Comparison of ENCODE assay signal across 7 cellular contexts in genomic region chr11:64915366-64915887, GRCh38. TPM values are rescaled to one million over a fixed set of nuclear protein-coding genes. Genes with fewer than 3 reads are reported as not detected.
DNase-seq lines count a peak whose midpoint lies in the region; ATAC-seq and TF ChIP-seq lines count a peak whose summit lies in the region.

No MANE protein-coding gene starts in this region.

- H2BK5ac ChIP-seq in H9 (ENCODE audit: insufficient read length, low read length) = no peak overlapping the region

- no peak overlapping the region for H2BK20ac ChIP-seq in H9 (ENCODE audit: low read depth, low read length, poor library complexity, severe bottlenecking)

- H2BK12ac ChIP-seq in H9 (ENCODE audit: insufficient read length, low read depth, low read length) = no peak overlapping the region

- no CpG with 5 or more reads among the region's 7 CpGs for WGBS in H9 (ENCODE audit: extremely low coverage, insufficient read length, low lambda C conversion rate)
- 79% methylated on average over 7 of the region's 7 CpGs for WGBS in esophagus muscularis mucosa

- no peak overlapping the region for H4K91ac ChIP-seq in H9 (ENCODE audit: insufficient read length, low read depth, low read length)

- no peak overlapping the region for H3K4me2 ChIP-seq in H9 (ENCODE audit: insufficient read depth, insufficient read length, low read length)

- H4K8ac ChIP-seq in H9 (replicated peaks; ENCODE audit: insufficient read length, low read depth, low read length) = no peak overlapping the region

- TF ChIP-seq EP300 in esophagus muscularis mucosa (IDR thresholded peaks at IDR 0.05) = no peak

- H3K27me3 ChIP-seq in H9 (ENCODE audit: insufficient read depth, low read length) (no peaks in the 10 kb centered on the region), esophagus muscularis mucosa (no peaks in the 10 kb centered on the region)

- H3K79me2 ChIP-seq in H9 (ENCODE audit: insufficient read depth, low read length) = no peaks in the 10 kb centered on the region

- no peak overlapping the region for H2BK15ac ChIP-seq in H9 (ENCODE audit: low read depth, low read length)

- no peak overlapping the region for H3K9ac ChIP-seq in H9 (ENCODE audit: extremely low read depth, insufficient read length, low read length)

- peaks cover 18 to 22% of the 10 kb centered on the region in 2 experiments for H3K4me1 Mint-ChIP-seq in H9

- H3T11ph ChIP-seq in H9 (ENCODE audit: low read length) = no peak overlapping the region

- no peak overlapping the region for H2AK5ac ChIP-seq in H9 (ENCODE audit: insufficient read length, low read length)

- CTCF ChIA-PET in RWPE1 (lab: Yijun Ruan, JAX) = interaction anchor here (0.6 to 1.2 kb wide), 2 partner anchors 98 to 1013 kb away, joined by 3 to 5 read pairs; partner anchors contain the start of gene ARL2

- H3K9me3 Mint-ChIP-seq in H9 = no peaks in the 10 kb centered on the region

- H4K5ac ChIP-seq in H9 (ENCODE audit: insufficient read length, low read depth, low read length) = no peak overlapping the region

- H2BK120ac ChIP-seq in H9 (ENCODE audit: low read depth, low read length, poor library complexity, severe bottlenecking) = no peak overlapping the region

- DNase-seq in H9 (no peak), RWPE1 (ENCODE audit: low spot score) (no peak), esophagus muscularis mucosa (ENCODE audit: extremely low spot score) (no peak), GM13977 (ENCODE audit: low spot score) (no peak)

- H3K4me3 Mint-ChIP-seq in H9 = peak overlapping the region; percentile 84 to 90

- H3K27ac ChIP-seq in H9 (ENCODE audit: insufficient read length, low read depth, low read length) = no peak overlapping the region
- H3K27ac ChIP-seq in RWPE1 = peak overlapping the region; percentile 82
- H3K27ac ChIP-seq in esophagus muscularis mucosa (replicated peaks in 1 of 4) = peak overlapping the region in 2 of 4 donors; percentile 86 to 88
- H3K27ac ChIP-seq in skin epidermis = peak overlapping the region in 17 of 21 experiments; percentile 76 to 95 (median 88)

- H3K23me2 ChIP-seq in H9 (ENCODE audit: insufficient read length, low read depth, low read length, poor library complexity, severe bottlenecking) = peaks cover 10% of the 10 kb centered on the region

- TF ChIP-seq POLR2A in esophagus muscularis mucosa (IDR thresholded peaks at IDR 0.05; ENCODE audit: low read depth) = no peak

- TF ChIP-seq CTCF in H9 (conservative IDR thresholded peaks at IDR 0.05) = no peak
- TF ChIP-seq CTCF in RWPE1 (conservative IDR thresholded peaks at IDR 0.05; ENCODE audit: low read depth) = no peak
- TF ChIP-seq CTCF in esophagus muscularis mucosa (IDR thresholded peaks at IDR 0.05) = no peak
- no peak for TF ChIP-seq CTCF in GM13977 (IDR thresholded peaks at IDR 0.05; ENCODE audit: extremely low read depth, insufficient read depth, missing control alignments)

- intact Hi-C loops in esophagus muscularis mucosa (cut with DNase I) = loop anchor here (5.0 kb wide), 1 partner anchor 112 kb away; the partner anchor contains the start of gene SNX15

- H3K56ac ChIP-seq in H9 (ENCODE audit: insufficient read length, low read depth, low read length) = no peak overlapping the region

- H3K27ac Mint-ChIP-seq in H9 = peak overlapping the region in 1 of 3 experiments; percentile 91; a peak in 1 of 7 replicates

- no peak overlapping the region for H2AFZ ChIP-seq in H9 (ENCODE audit: low read length)

- peaks cover 8 to 27% (median 17%) of the 10 kb centered on the region in 3 experiments; a peak in 6 of 7 replicates for H3K36me3 Mint-ChIP-seq in H9 (ENCODE audit: insufficient read depth in 1 of 3, low read depth in 3 of 3)

- H3K18ac ChIP-seq in H9 (ENCODE audit: insufficient read length, low read depth, low read length) = no peak overlapping the region

- H3K14ac ChIP-seq in H9 (ENCODE audit: insufficient read depth, low read length) = no peak overlapping the region

- H3K23ac ChIP-seq in H9 (ENCODE audit: insufficient read length, low read depth, low read length) = no peak overlapping the region

- H3K79me1 ChIP-seq in H9 (ENCODE audit: insufficient read depth, low read depth, low read length, poor library complexity, severe bottlenecking) = no peaks in the 10 kb centered on the region

- H3K36me3 ChIP-seq in esophagus muscularis mucosa = peaks cover 28 to 45% (median 40%) of the 10 kb centered on the region in 4 donors

- in situ Hi-C loops in GM13977 (cut with MboI; ENCODE audit: low pct_unique_long_range_greater_than_20kb, low sequenced_read_pairs, unreplicated experiment) = no loop called here

- POLR2A ChIA-PET in RWPE1 (lab: Yijun Ruan, JAX; ENCODE audit: low non-redundant PET) = interaction anchor here (0.6 kb wide), 1 partner anchor 58 kb away, joined by 5 read pairs; no protein-coding TSS in a partner anchor

- H3K4me3 ChIP-seq in esophagus muscularis mucosa (peak overlapping the region; percentile 75 to 98 (median 92)), skin epidermis (peak overlapping the region in 4 of 7 experiments; percentile 67 to 87 (median 84))

- no peaks in the 10 kb centered on the region for H3K4me1 ChIP-seq in H9 (ENCODE audit: insufficient read depth, low read length)
- H3K4me1 ChIP-seq in esophagus muscularis mucosa = peaks cover 23 to 41% (median 34%) of the 10 kb centered on the region in 4 donors

- H3K27me3 Mint-ChIP-seq in H9 (ENCODE audit: low read depth) = no peaks in the 10 kb centered on the region

- ATAC-seq in GM19467 (IDR thresholded peaks at IDR 0.05; ENCODE audit: unreplicated experiment) (no peak), GM18517 (IDR thresholded peaks at IDR 0.05; ENCODE audit: unreplicated experiment) (no peak)

- H3K4ac ChIP-seq in H9 (ENCODE audit: low read depth, low read length) = no peak overlapping the region

- H4K20me1 ChIP-seq in H9 (ENCODE audit: control insufficient read depth, insufficient read depth, insufficient read length) = no peaks in the 10 kb centered on the region

- no peaks in the 10 kb centered on the region for H3K9me3 ChIP-seq in H9 (ENCODE audit: control insufficient read depth, low read depth, low read length)
- no peaks in the 10 kb centered on the region for H3K9me3 ChIP-seq in esophagus muscularis mucosa

RNA-seq across cellular contexts. Expression of gene ATG2A, which starts 1.6 kb away (rescaled TPM):
- 21.3 and 22.1 TPM in 2 replicates for total RNA-seq in H9 (2021)
- total RNA-seq in esophagus muscularis mucosa = 10 to 100 TPM; 19.9 to 28.7 (median 26.1) TPM

RNA-seq across cellular contexts. Expression of gene PPP2R5B, which starts 9.1 kb away (rescaled TPM):
- total RNA-seq in H9 (2021) (5.0 and 6.3 TPM in 2 replicates), esophagus muscularis mucosa (10 to 100 TPM; 24.1 to 38.8 (median 29.0) TPM)

RNA-seq across cellular contexts. Expression of gene GPHA2, which starts 20.3 kb away (rescaled TPM):
- 1.3 and 2.1 TPM in 2 replicates for total RNA-seq in H9 (2021)
- total RNA-seq in esophagus muscularis mucosa = not detected

RNA-seq across cellular contexts. Expression of gene EHD1, which starts 37.0 kb away (rescaled TPM):
- total RNA-seq in H9 (2021) = 29.1 and 31.0 TPM in 2 replicates
- total RNA-seq in esophagus muscularis mucosa = 100 to 1,000 TPM in 2 of 4 donors, 10 to 100 TPM in 2; 57.0 to 193 (median 104) TPM

RNA-seq across cellular contexts. Expression of gene MAJIN, which starts 56.5 kb away (rescaled TPM):
- total RNA-seq in H9 (2021) (not detected in 2 replicates), esophagus muscularis mucosa (not detected)
